Comparison of ENCODE assay signal across 8 cellular contexts in the genomic region with DNA sequence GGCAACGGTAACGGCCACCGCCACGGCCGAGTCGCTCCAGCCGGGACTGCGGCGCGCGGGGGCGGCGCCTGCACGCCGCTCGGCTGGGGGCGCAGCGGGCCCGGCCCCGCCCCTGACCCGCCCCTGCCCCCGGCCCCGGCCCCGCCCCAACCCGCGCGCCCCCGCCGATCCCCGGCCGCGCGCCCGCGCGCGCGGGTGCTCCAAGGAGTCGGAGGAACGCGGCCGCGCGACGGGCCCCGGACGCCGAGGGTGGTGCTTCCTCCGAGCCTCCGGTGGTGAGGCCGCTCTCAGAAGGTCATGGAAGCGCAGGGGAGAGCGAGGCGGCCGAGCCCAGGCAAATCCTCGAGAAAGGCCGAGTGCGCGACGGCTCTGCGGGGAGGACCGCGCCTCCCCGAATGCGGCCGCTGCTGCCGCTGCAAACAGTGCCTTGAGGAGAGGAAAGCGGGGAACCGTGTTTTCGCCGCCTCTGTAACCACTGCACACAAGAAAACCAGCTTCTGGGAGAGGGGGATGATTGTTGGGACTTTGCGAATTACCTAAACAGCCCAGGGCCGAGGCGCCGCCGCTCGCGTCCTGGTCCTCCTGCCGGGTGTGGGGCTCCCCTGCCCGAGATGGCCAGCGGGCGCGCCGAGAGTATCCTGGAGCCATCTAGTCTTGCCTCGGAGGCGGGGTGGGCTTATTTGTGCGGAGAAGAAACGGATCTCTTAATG. TPM values are rescaled to one million over a fixed set of nuclear protein-coding genes. Genes with fewer than 3 reads are reported as not detected.
A peak's percentile ranks its signal among the peaks of the same experiment; 100 is the strongest.
DNase-seq lines count a peak whose midpoint lies in the region; ATAC-seq and TF ChIP-seq lines count a peak whose summit lies in the region.

A gene with protein sequence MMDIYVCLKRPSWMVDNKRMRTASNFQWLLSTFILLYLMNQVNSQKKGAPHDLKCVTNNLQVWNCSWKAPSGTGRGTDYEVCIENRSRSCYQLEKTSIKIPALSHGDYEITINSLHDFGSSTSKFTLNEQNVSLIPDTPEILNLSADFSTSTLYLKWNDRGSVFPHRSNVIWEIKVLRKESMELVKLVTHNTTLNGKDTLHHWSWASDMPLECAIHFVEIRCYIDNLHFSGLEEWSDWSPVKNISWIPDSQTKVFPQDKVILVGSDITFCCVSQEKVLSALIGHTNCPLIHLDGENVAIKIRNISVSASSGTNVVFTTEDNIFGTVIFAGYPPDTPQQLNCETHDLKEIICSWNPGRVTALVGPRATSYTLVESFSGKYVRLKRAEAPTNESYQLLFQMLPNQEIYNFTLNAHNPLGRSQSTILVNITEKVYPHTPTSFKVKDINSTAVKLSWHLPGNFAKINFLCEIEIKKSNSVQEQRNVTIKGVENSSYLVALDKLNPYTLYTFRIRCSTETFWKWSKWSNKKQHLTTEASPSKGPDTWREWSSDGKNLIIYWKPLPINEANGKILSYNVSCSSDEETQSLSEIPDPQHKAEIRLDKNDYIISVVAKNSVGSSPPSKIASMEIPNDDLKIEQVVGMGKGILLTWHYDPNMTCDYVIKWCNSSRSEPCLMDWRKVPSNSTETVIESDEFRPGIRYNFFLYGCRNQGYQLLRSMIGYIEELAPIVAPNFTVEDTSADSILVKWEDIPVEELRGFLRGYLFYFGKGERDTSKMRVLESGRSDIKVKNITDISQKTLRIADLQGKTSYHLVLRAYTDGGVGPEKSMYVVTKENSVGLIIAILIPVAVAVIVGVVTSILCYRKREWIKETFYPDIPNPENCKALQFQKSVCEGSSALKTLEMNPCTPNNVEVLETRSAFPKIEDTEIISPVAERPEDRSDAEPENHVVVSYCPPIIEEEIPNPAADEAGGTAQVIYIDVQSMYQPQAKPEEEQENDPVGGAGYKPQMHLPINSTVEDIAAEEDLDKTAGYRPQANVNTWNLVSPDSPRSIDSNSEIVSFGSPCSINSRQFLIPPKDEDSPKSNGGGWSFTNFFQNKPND (minus strand): TSS at position 48 of the 710 bp plus-strand sequence. CDS start 25,999 bp downstream, outside the sequence.

- peak in 2 of 4 donors; percentile 76 to 90 for TF ChIP-seq POLR2A in upper lobe of left lung (IDR thresholded peaks at IDR 0.05)

- H3K9me3 ChIP-seq in cardiac muscle cell (ENCODE audit: low read depth): no peaks in the 10 kb centered on the region
- H3K9me3 ChIP-seq in upper lobe of left lung: no peaks in the 10 kb centered on the region

- TF ChIP-seq EP300 in upper lobe of left lung (IDR thresholded peaks at IDR 0.05): no peak

- 0% methylated on average over 23 to 45 of the region's 88 CpGs for WGBS in upper lobe of left lung, 2 donors

- H3K36me3 ChIP-seq in cardiac muscle cell: no peaks in the 10 kb centered on the region
- H3K36me3 ChIP-seq in upper lobe of left lung: no peaks in the 10 kb centered on the region

- H3K27me3 ChIP-seq in cardiac muscle cell (no peaks in the 10 kb centered on the region), upper lobe of left lung (peaks cover 0 to 5% (median 0%) of the 10 kb centered on the region in 4 donors)

- peak; percentile 43 to 44 for ATAC-seq in activated CD4-positive, CD25-positive, alpha-beta regulatory T cell treated with anti-CD3 and anti-CD28 coated beads, Interleukin-2, amount 50 U/mL, for 24 hours
- ATAC-seq in omental fat pad (ENCODE audit: low FRiP score): peak; percentile 91
- ATAC-seq in upper lobe of left lung (ENCODE audit: low FRiP score in 2 of 2): peak; percentile 87 to 90

- peak within 1 kb of the TSS; percentile 91 for H3K27ac ChIP-seq in cardiac muscle cell
- H3K27ac ChIP-seq in upper lobe of left lung: peak within 1 kb of the TSS; percentile 93 to 98 (median 94)

- TF ChIP-seq CTCF in cardiac muscle cell (IDR thresholded peaks at IDR 0.05; ENCODE audit: low read depth, low read length) (no peak), omental fat pad (IDR thresholded peaks at IDR 0.05) (no peak), upper lobe of left lung (IDR thresholded peaks at IDR 0.05) (peak in 1 of 6 experiments; percentile 20)

- H3K4me1 ChIP-seq in cardiac muscle cell (ENCODE audit: low read depth): peaks cover 15% of the 10 kb centered on the region
- peaks cover 10 to 65% (median 28%) of the 10 kb centered on the region in 4 donors for H3K4me1 ChIP-seq in upper lobe of left lung

- no peak for DNase-seq in activated CD4-positive, CD25-positive, alpha-beta regulatory T cell (lab: John Stamatoyannopoulos, UW)
- peak; percentile 43 for DNase-seq in HPDE6-E6E7 (ENCODE audit: extremely low spot score)
- DNase-seq in SK-N-DZ (ENCODE audit: low spot score): peak; percentile 87
- DNase-seq in amygdala (lab: John Stamatoyannopoulos, UW): peak in 55 of 56 donors; percentile 12 to 87 (median 72)
- DNase-seq in cardiac muscle cell (ENCODE audit: low read depth in 1 of 2, low spot score in 1 of 2): peak; percentile 92
- DNase-seq in omental fat pad (ENCODE audit: low spot score): peak; percentile 41
- DNase-seq in upper lobe of left lung: peak; percentile 79 to 96

- peak within 1 kb of the TSS; percentile 87 for H3K4me3 ChIP-seq in cardiac muscle cell
- H3K4me3 ChIP-seq in upper lobe of left lung: peak within 1 kb of the TSS; percentile 80 to 97 (median 92)

RNA-seq across cellular contexts. Expression of the gene that starts here (rescaled TPM):
- polyA plus RNA-seq in SK-N-DZ (2014; cell fraction: cytosol; rRNA removed): 16.8 and 18.7 TPM in 2 replicates
- polyA plus RNA-seq in SK-N-DZ (2014; cell fraction: nucleus; rRNA removed): 21.6 and 22.9 TPM in 2 replicates
- total RNA-seq in cardiac muscle cell (21.4 and 35.6 TPM in 2 replicates), omental fat pad (100 to 1,000 TPM in 3 of 4 donors, 10 to 100 TPM in 1; 95.9 to 388 (median 126) TPM), upper lobe of left lung (100 to 1,000 TPM in 1 of 6 donors, 10 to 100 TPM in 5; 69.1 to 103 (median 85.8) TPM)
- polyA plus RNA-seq in cardiac muscle cell: 20.7 and 29.1 TPM in 2 replicates

Comparison
In these comparisons a context has a peak if more than half of its experiments do, and no peak if none do; other contexts are left out.
1. DNase-seq: peak in HPDE6-E6E7 (single experiment), SK-N-DZ (single experiment), amygdala (55 of 56), cardiac muscle cell (2 of 2), omental fat pad (single experiment) and upper lobe of left lung (2 of 2); none in activated CD4-positive, CD25-positive, alpha-beta regulatory T cell (0 of 4).
2. Peak in every context shown above with its lines, with median percentiles within 50 percentile points of each other: ATAC-seq.